Comparison of ENCODE assay signal across 9 cellular contexts in the genomic region with DNA sequence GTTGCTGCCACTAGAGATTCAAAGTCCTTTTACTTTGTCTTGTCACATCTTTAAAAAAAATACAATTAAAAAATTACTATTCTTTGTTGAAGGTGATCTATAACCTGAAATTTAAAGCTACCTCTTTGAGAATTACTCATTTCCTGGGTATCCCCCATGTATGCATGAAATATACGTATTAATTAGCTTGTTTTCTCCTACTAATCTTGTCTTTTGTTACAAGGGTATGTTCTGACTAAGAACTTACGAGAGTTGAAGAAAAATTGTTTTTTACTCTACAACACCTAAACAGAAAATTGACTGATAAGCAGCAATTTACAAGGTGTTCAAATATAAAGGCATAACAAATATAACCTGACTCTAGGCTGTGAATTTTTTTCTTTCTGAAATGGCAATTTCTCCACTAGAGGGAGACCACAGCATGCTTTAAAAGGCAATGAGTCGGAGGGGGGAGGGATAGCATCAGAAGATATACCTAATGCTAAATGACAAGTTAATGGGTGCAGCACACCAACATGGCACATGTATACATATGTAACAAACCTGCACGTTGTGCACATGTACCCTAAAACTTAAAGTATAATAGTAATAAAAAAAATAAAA.
A peak's percentile ranks its signal among the peaks of the same experiment; 100 is the strongest.
DNase-seq lines count a peak whose midpoint lies in the region; ATAC-seq and TF ChIP-seq lines count a peak whose summit lies in the region.
"Had no signal": no experiment of that assay in that cellular context is flagged by ENCODE, and none has a peak within 500 bp of the region (broad histone marks: within the 10 kb centered on the region; RNA-seq: fewer than 3 reads in every experiment).

No MANE protein-coding gene starts in this region.

- WGBS in prostate gland, result 47% methylated on average over 4 of the region's 4 CpGs

- H3K27ac Mint-ChIP-seq in chondrocyte (ENCODE audit: unreplicated experiment), result no peak overlapping the region

- no peaks in the 10 kb centered on the region for H3K9me3 Mint-ChIP-seq in chondrocyte (ENCODE audit: low read depth)

- no peak overlapping the region for H3K4me3 Mint-ChIP-seq in chondrocyte (ENCODE audit: unreplicated experiment)

- TF ChIP-seq POLR2A in prostate gland (IDR thresholded peaks at IDR 0.05), result no peak

- H3K4me1 Mint-ChIP-seq in chondrocyte (ENCODE audit: low read depth), result peaks cover 6% of the 10 kb centered on the region

- no peaks in the 10 kb centered on the region for H3K4me1 ChIP-seq in prostate gland (replicated peaks)

- H3K4me3 ChIP-seq in prostate gland, result no peak overlapping the region

- intact Hi-C loops in prostate gland (cut with DNase I), result no loop called here

- TF ChIP-seq CTCF in chondrocyte (IDR thresholded peaks at IDR 0.05) (peak; percentile 79), prostate gland (IDR thresholded peaks at IDR 0.05) (peak in 3 of 4 experiments; percentile 14 to 38 (median 38))

- DNase-seq in SKM-1 (lab: John Stamatoyannopoulos, UW; ENCODE audit: unreplicated experiment) (peak; percentile 0), SKM-1 treated with dmso at 0.1 percent for 144 hours (lab: John Stamatoyannopoulos, UW; ENCODE audit: unreplicated experiment) (no peak), NCI-H2171 (lab: John Stamatoyannopoulos, UW) (peak; percentile 0), chondrocyte (ENCODE audit: low spot score) (no peak), prostate gland (ENCODE audit: low spot score) (no peak), retina (no peak)

- no peaks in the 10 kb centered on the region for H3K9me3 ChIP-seq in prostate gland
- H3K9me3 ChIP-seq: neutrophil had no signal

- H3K36me3 ChIP-seq in prostate gland, result no peaks in the 10 kb centered on the region
- H3K36me3 ChIP-seq: neutrophil had no signal

- no peaks in the 10 kb centered on the region for H3K36me3 Mint-ChIP-seq in chondrocyte (ENCODE audit: low read depth)

- ATAC-seq in GM21528 (IDR thresholded peaks at IDR 0.05; ENCODE audit: low FRiP score, unreplicated experiment) (no peak), GM21576 (IDR thresholded peaks at IDR 0.05; ENCODE audit: unreplicated experiment) (no peak)

- no peak overlapping the region for H3K27ac ChIP-seq in prostate gland
- H3K27ac ChIP-seq: neutrophil had no signal

- H3K27me3 Mint-ChIP-seq in chondrocyte (ENCODE audit: low read depth), result no peaks in the 10 kb centered on the region

- H3K27me3 ChIP-seq in prostate gland (replicated peaks; ENCODE audit: insufficient read depth), result no peaks in the 10 kb centered on the region
- H3K27me3 ChIP-seq: neutrophil had no signal

Comparison
In these comparisons a context has a peak if more than half of its experiments do, and no peak if none do; other contexts are left out.
1. DNase-seq: peak in SKM-1 (single experiment) and NCI-H2171 (single experiment); none in SKM-1 treated with dmso at 0.1 percent for 144 hours (single experiment), chondrocyte (single experiment), prostate gland (single experiment) and retina (single experiment).